Comparison of ENCODE assay signal across 18 cellular contexts in the genomic region with DNA sequence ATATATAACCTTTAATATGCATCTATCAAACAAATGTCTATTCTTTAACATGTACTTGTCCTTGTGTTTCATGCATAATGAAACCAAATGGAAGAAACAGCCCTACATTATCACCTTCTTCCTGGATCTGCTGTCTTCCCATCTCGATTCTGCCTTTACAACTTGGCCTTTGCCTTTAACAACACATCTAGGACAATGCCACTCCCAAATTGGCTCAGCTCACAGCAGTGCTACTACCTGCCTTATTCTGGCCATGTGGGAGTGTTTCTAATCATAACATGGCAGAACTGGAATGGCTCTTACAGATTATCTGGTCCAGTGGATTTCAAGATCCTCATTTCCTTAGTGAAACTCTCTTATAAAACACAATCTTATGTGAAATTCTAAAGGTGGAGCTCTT.
A peak's percentile ranks its signal among the peaks of the same experiment; 100 is the strongest.
DNase-seq lines count a peak whose midpoint lies in the region; ATAC-seq and TF ChIP-seq lines count a peak whose summit lies in the region.
"Had no signal": no experiment of that assay in that cellular context is flagged by ENCODE, and none has a peak within 500 bp of the region (broad histone marks: within the 10 kb centered on the region; RNA-seq: fewer than 3 reads in every experiment).

No MANE protein-coding gene starts in this region.

- H3K4me1 Mint-ChIP-seq in activated CD4-positive, alpha-beta T cell treated with anti-CD3 and anti-CD28 coated beads, Interleukin-2, amount 10 ng/mL, durations not matched to agents 24 days and 14 days = no peaks in the 10 kb centered on the region
- no peaks in the 10 kb centered on the region for H3K4me1 Mint-ChIP-seq in endodermal cell
- H3K4me1 Mint-ChIP-seq: CD4-positive, alpha-beta memory T cell had no signal

- H3K9me3 Mint-ChIP-seq in activated CD4-positive, alpha-beta T cell treated with anti-CD3 and anti-CD28 coated beads, Interleukin-2, amount 10 ng/mL, durations not matched to agents 24 days and 14 days = no peaks in the 10 kb centered on the region
- no peaks in the 10 kb centered on the region for H3K9me3 Mint-ChIP-seq in endodermal cell

- in situ Hi-C loops in transverse colon (cut with MboI; ENCODE audit: low pct_ligation_motif_present in 1 of 4, low pct_unique_long_range_greater_than_20kb in 1 of 4, low sequenced_read_pairs in 3 of 4) (no loop called here), ACHN (cut with HindIII; ENCODE audit: low pct_ligation_motif_present, low pct_unique_long_range_greater_than_20kb, low sequenced_read_pairs) (no loop called here)

- H3K36me3 ChIP-seq in esophagus muscularis mucosa (no peaks in the 10 kb centered on the region), mucosa of descending colon (ENCODE audit: low read depth) (no peaks in the 10 kb centered on the region), transverse colon (no peaks in the 10 kb centered on the region), endodermal cell (ENCODE audit: control insufficient read depth, insufficient read depth, low read length) (no peaks in the 10 kb centered on the region)

- H3K9me3 ChIP-seq in esophagus muscularis mucosa = no peaks in the 10 kb centered on the region
- no peaks in the 10 kb centered on the region for H3K9me3 ChIP-seq in mucosa of descending colon
- no peaks in the 10 kb centered on the region for H3K9me3 ChIP-seq in transverse colon
- no peaks in the 10 kb centered on the region for H3K9me3 ChIP-seq in endodermal cell (ENCODE audit: control insufficient read depth, low read length)
- H3K9me3 ChIP-seq: A549, Caco-2 had no signal

- H3K27me3 ChIP-seq in esophagus muscularis mucosa (no peaks in the 10 kb centered on the region), transverse colon (no peaks in the 10 kb centered on the region), endodermal cell (ENCODE audit: control insufficient read depth, insufficient read depth, low read length, poor library complexity, severe bottlenecking) (no peaks in the 10 kb centered on the region)

- TF ChIP-seq CTCF in esophagus muscularis mucosa (IDR thresholded peaks at IDR 0.05) (no peak), mucosa of descending colon (IDR thresholded peaks at IDR 0.05) (no peak), transverse colon (IDR thresholded peaks at IDR 0.05) (no peak), endodermal cell (conservative IDR thresholded peaks at IDR 0.05) (no peak)

- H3K27ac ChIP-seq in esophagus muscularis mucosa (replicated peaks in 1 of 4) = no peak overlapping the region
- H3K27ac ChIP-seq in transverse colon = no peak overlapping the region
- H3K27ac ChIP-seq in endodermal cell (ENCODE audit: low read depth, low read length) = no peak overlapping the region
- H3K27ac ChIP-seq: A549, GM23248 had no signal

- TF ChIP-seq POLR2A in esophagus muscularis mucosa (IDR thresholded peaks at IDR 0.05; ENCODE audit: low read depth) (no peak), transverse colon (IDR thresholded peaks at IDR 0.05) (no peak)

- H3K27ac Mint-ChIP-seq in activated CD4-positive, alpha-beta T cell treated with anti-CD3 and anti-CD28 coated beads, Interleukin-2, amount 10 ng/mL, durations not matched to agents 24 days and 14 days = no peak overlapping the region
- H3K27ac Mint-ChIP-seq in endodermal cell = no peak overlapping the region
- H3K27ac Mint-ChIP-seq: CD4-positive, alpha-beta memory T cell had no signal

- H3K36me3 Mint-ChIP-seq in activated CD4-positive, alpha-beta T cell treated with anti-CD3 and anti-CD28 coated beads, Interleukin-2, amount 10 ng/mL, durations not matched to agents 24 days and 14 days (ENCODE audit: low read depth) = no peaks in the 10 kb centered on the region
- no peaks in the 10 kb centered on the region for H3K36me3 Mint-ChIP-seq in endodermal cell (ENCODE audit: low read depth)
- H3K36me3 Mint-ChIP-seq: CD4-positive, alpha-beta memory T cell had no signal

- DNase-seq in activated CD4-positive, alpha-beta T cell treated with anti-CD3 and anti-CD28 coated beads, Interleukin-2, amount 10 ng/mL, durations not matched to agents 24 days and 14 days = peak; percentile 20
- DNase-seq in activated CD4-positive, alpha-beta T cell treated with anti-CD3 and anti-CD28 coated beads for 1 hour = no peak
- DNase-seq in esophagus muscularis mucosa (ENCODE audit: extremely low spot score) (peak; percentile 70), mucosa of descending colon (peak in 1 of 3 donors; percentile 60), transverse colon (peak; percentile 25), ACHN (no peak), endodermal cell (no peak)
- DNase-seq: 8988T; C1 segment of cervical spinal cord; Caco-2; CD4-positive, alpha-beta memory T cell; DMS153; DND-41; GM23248; H7; HCEC 1CT had no signal

- intact Hi-C loops in activated CD4-positive, alpha-beta T cell treated with anti-CD3 and anti-CD28 coated beads, Interleukin-2, amount 10 ng/mL, durations not matched to agents 24 days and 14 days (cut with micrococcal nuclease) = no loop called here
- intact Hi-C loops in esophagus muscularis mucosa (cut with DNase I) = loop anchor here (10.0 kb wide), 1 partner anchor 409 kb away; no protein-coding TSS in a partner anchor
- intact Hi-C loops in mucosa of descending colon (cut with DNase I, micrococcal nuclease) = no loop called here
- intact Hi-C loops in transverse colon (cut with DNase I; ENCODE audit: low total_unique reads) = no loop called here

- 87% methylated on average over 1 of the region's 1 CpG for WGBS in esophagus muscularis mucosa
- 29 to 57% methylated on average over 1 of the region's 1 CpG for WGBS in transverse colon (ENCODE audit: low coverage in 1 of 2), 2 donors
- WGBS in endodermal cell (ENCODE audit: insufficient coverage in 1 of 2, insufficient read length in 1 of 2), 2 experiments = 86 to 92% methylated on average over 1 of the region's 1 CpG

- H3K4me3 ChIP-seq in esophagus muscularis mucosa (no peak overlapping the region), mucosa of descending colon (no peak overlapping the region), transverse colon (no peak overlapping the region), endodermal cell (ENCODE audit: low read length) (no peak overlapping the region)
- H3K4me3 ChIP-seq: A549, GM23248 had no signal

- peak; percentile 95 for ATAC-seq in mucosa of descending colon
- ATAC-seq in GM21619 (IDR thresholded peaks at IDR 0.05; ENCODE audit: unreplicated experiment) = no peak
- ATAC-seq: A549 had no signal

- no peak for TF ChIP-seq EP300 in esophagus muscularis mucosa (IDR thresholded peaks at IDR 0.05)
- no peak for TF ChIP-seq EP300 in transverse colon (IDR thresholded peaks at IDR 0.05; ENCODE audit: low read depth)

- H3K27me3 Mint-ChIP-seq in activated CD4-positive, alpha-beta T cell treated with anti-CD3 and anti-CD28 coated beads, Interleukin-2, amount 10 ng/mL, durations not matched to agents 24 days and 14 days = peaks cover 5% of the 10 kb centered on the region
- peaks cover 2% of the 10 kb centered on the region for H3K27me3 Mint-ChIP-seq in endodermal cell (ENCODE audit: insufficient read depth)

- no peak overlapping the region for H3K9ac ChIP-seq in endodermal cell (ENCODE audit: extremely low read depth, low read length, poor library complexity, severe bottlenecking)
- H3K9ac ChIP-seq: GM23248 had no signal

- H3K4me1 ChIP-seq in esophagus muscularis mucosa = peaks cover 11 to 31% (median 27%) of the 10 kb centered on the region in 4 donors
- H3K4me1 ChIP-seq in mucosa of descending colon (ENCODE audit: low read depth) = no peaks in the 10 kb centered on the region
- H3K4me1 ChIP-seq in transverse colon = peaks cover 0 to 5% (median 0%) of the 10 kb centered on the region in 4 donors
- H3K4me1 ChIP-seq in endodermal cell (ENCODE audit: control insufficient read depth, insufficient read depth, low read length) = no peaks in the 10 kb centered on the region

- H3K4me3 Mint-ChIP-seq in activated CD4-positive, alpha-beta T cell treated with anti-CD3 and anti-CD28 coated beads, Interleukin-2, amount 10 ng/mL, durations not matched to agents 24 days and 14 days = no peak overlapping the region
- no peak overlapping the region for H3K4me3 Mint-ChIP-seq in endodermal cell
- H3K4me3 Mint-ChIP-seq: CD4-positive, alpha-beta memory T cell had no signal

Comparison
In these comparisons a context has a peak if more than half of its experiments do, and no peak if none do; other contexts are left out.
1. DNase-seq: peak in activated CD4-positive, alpha-beta T cell treated with anti-CD3 and anti-CD28 coated beads, Interleukin-2, amount 10 ng/mL, durations not matched to agents 24 days and 14 days (single experiment), esophagus muscularis mucosa (single experiment) and transverse colon (single experiment); none in activated CD4-positive, alpha-beta T cell treated with anti-CD3 and anti-CD28 coated beads for 1 hour (single experiment), ACHN (single experiment) and endodermal cell (single experiment).